Comparison of ENCODE assay signal across 40 cellular contexts in the genomic region with DNA sequence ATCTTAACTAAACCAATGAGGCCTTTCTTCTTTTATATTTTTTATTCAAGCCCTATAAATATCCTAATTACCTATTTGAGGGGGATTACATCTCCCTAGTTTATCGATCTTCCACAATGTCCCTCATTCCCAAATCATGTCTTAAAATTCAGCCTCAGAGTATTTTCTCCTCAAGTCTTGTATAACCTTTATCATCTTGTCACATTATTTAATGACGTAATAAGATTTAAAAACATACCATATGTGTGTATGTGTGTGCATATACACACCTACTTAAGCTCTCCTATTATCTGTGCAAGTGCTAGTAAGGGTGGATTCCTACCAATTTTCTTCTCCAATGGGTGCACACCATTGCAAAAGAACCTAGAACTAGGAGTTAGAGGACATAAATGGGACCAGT.
"Had no signal": no experiment of that assay in that cellular context is flagged by ENCODE, and none has a peak within 500 bp of the region (broad histone marks: within the 10 kb centered on the region; RNA-seq: fewer than 3 reads in every experiment).

No MANE protein-coding gene starts in this region.

- H3K36me3 ChIP-seq: adrenal gland, ascending aorta, brain microvascular endothelial cell, breast epithelium, cardiac muscle cell had no signal

- H3K27ac Mint-ChIP-seq: activated naive CD4-positive, alpha-beta T cell treated with anti-CD3 and anti-CD28 coated beads for 36 hours; activated naive CD4-positive, alpha-beta T cell treated with anti-CD3 and anti-CD28 coated beads, Interleukin-2, amount 10 ng/mL, durations not matched to agents 7 days and 5 days; activated naive CD4-positive, alpha-beta T cell treated with anti-CD3 and anti-CD28 coated beads, Interleukin-2, amount 50 U/mL, for 24 hours; activated naive CD4-positive, alpha-beta T cell treated with anti-CD3 and anti-CD28 coated beads, Interleukin-2, amount 50 U/mL, for 72 hours; activated naive CD8-positive, alpha-beta T cell; activated naive CD8-positive, alpha-beta T cell treated with anti-CD3 and anti-CD28 coated beads for 36 hours; activated naive CD8-positive, alpha-beta T cell treated with anti-CD3 and anti-CD28 coated beads, Interleukin-2, amount 10 ng/mL, durations not matched to agents 7 days and 5 days; activated naive CD8-positive, alpha-beta T cell treated with anti-CD3 and anti-CD28 coated beads, Interleukin-2, amount 50 U/mL, for 24 hours; activated T-cell treated with anti-CD3 and anti-CD28 coated beads, Interleukin-2, amount 50 U/mL, for 24 hours; activated T-cell treated with anti-CD3 and anti-CD28 coated beads, Interleukin-2, amount 50 U/mL, for 72 hours; activated T-helper 1 cell treated with anti-CD3 and anti-CD28 coated beads, Interleukin-12 subunit alpha, Interleukin-12 subunit beta, Interleukin-2, Interleukin-4 antibody, amounts not matched to agents 30 ng/mL and 10 ng/mL and 1 ng/mL, durations not matched to agents 14 hours and 24 hours and 36 hours; activated T-helper 17 cell treated with anti-CD3 and anti-CD28 coated beads, Interleukin-2, amount 50 U/mL, for 72 hours; activated T-helper 2 cell treated with anti-CD3 and anti-CD28 coated beads, Interferon-gamma antibody, Interleukin-2, Interleukin-4, amounts not matched to agents 10 μg/mL and 5 μg/mL and 100 μg/mL, durations not matched to agents 14 hours and 24 hours and 36 hours; brain had no signal

- H3K9me3 Mint-ChIP-seq: activated naive CD4-positive, alpha-beta T cell treated with anti-CD3 and anti-CD28 coated beads for 36 hours; activated naive CD4-positive, alpha-beta T cell treated with anti-CD3 and anti-CD28 coated beads, Interleukin-2, amount 10 ng/mL, durations not matched to agents 7 days and 5 days; activated naive CD8-positive, alpha-beta T cell treated with anti-CD3 and anti-CD28 coated beads, Interleukin-2, amount 10 ng/mL, durations not matched to agents 7 days and 5 days; activated T-helper 1 cell treated with anti-CD3 and anti-CD28 coated beads, Interleukin-12 subunit alpha, Interleukin-12 subunit beta, Interleukin-2, Interleukin-4 antibody, amounts not matched to agents 30 ng/mL and 10 ng/mL and 1 ng/mL, durations not matched to agents 14 hours and 24 hours and 36 hours; activated T-helper 2 cell treated with anti-CD3 and anti-CD28 coated beads, Interferon-gamma antibody, Interleukin-2, Interleukin-4, amounts not matched to agents 10 μg/mL and 5 μg/mL and 100 μg/mL, durations not matched to agents 14 hours and 24 hours and 36 hours had no signal

- H3K4me3 ChIP-seq: adrenal gland, ascending aorta, body of pancreas, breast epithelium, cardiac muscle cell had no signal

- H3K4me3 Mint-ChIP-seq: activated naive CD4-positive, alpha-beta T cell treated with anti-CD3 and anti-CD28 coated beads for 36 hours; activated naive CD4-positive, alpha-beta T cell treated with anti-CD3 and anti-CD28 coated beads, Interleukin-2, amount 10 ng/mL, durations not matched to agents 7 days and 5 days; activated naive CD4-positive, alpha-beta T cell treated with anti-CD3 and anti-CD28 coated beads, Interleukin-2, amount 50 U/mL, for 24 hours; activated naive CD8-positive, alpha-beta T cell; activated naive CD8-positive, alpha-beta T cell treated with anti-CD3 and anti-CD28 coated beads for 36 hours; activated naive CD8-positive, alpha-beta T cell treated with anti-CD3 and anti-CD28 coated beads, Interleukin-2, amount 10 ng/mL, durations not matched to agents 7 days and 5 days; activated naive CD8-positive, alpha-beta T cell treated with anti-CD3 and anti-CD28 coated beads, Interleukin-2, amount 50 U/mL, for 24 hours; activated T-cell treated with anti-CD3 and anti-CD28 coated beads, Interleukin-2, amount 50 U/mL, for 24 hours; activated T-cell treated with anti-CD3 and anti-CD28 coated beads, Interleukin-2, amount 50 U/mL, for 4 hours; activated T-cell treated with anti-CD3 and anti-CD28 coated beads, Interleukin-2, amount 50 U/mL, for 72 hours; activated T-helper 1 cell treated with anti-CD3 and anti-CD28 coated beads, Interleukin-12 subunit alpha, Interleukin-12 subunit beta, Interleukin-2, Interleukin-4 antibody, amounts not matched to agents 30 ng/mL and 10 ng/mL and 1 ng/mL, durations not matched to agents 14 hours and 24 hours and 36 hours; activated T-helper 17 cell treated with anti-CD3 and anti-CD28 coated beads, Interleukin-2, amount 50 U/mL, for 72 hours; brain; central memory CD8-positive, alpha-beta T cell had no signal

- ATAC-seq: activated naive CD4-positive, alpha-beta T cell treated with anti-CD3 and anti-CD28 coated beads, Interleukin-2, amount 50 U/mL, for 72 hours; activated naive CD8-positive, alpha-beta T cell treated with anti-CD3 and anti-CD28 coated beads, Interleukin-2, amount 50 U/mL, for 24 hours; activated T-cell treated with anti-CD3 and anti-CD28 coated beads, Interleukin-2, amount 50 U/mL, for 4 hours; activated T-cell treated with anti-CD3 and anti-CD28 coated beads, Interleukin-2, amount 50 U/mL, for 72 hours; activated T-helper 17 cell treated with anti-CD3 and anti-CD28 coated beads, Interleukin-2, amount 50 U/mL, for 72 hours; body of pancreas had no signal

- H3K9me3 ChIP-seq: adrenal gland, ascending aorta, body of pancreas had no signal

- H3K36me3 Mint-ChIP-seq: activated naive CD4-positive, alpha-beta T cell treated with anti-CD3 and anti-CD28 coated beads, Interleukin-2, amount 10 ng/mL, durations not matched to agents 7 days and 5 days; activated naive CD4-positive, alpha-beta T cell treated with anti-CD3 and anti-CD28 coated beads, Interleukin-2, amount 50 U/mL, for 24 hours; activated naive CD4-positive, alpha-beta T cell treated with anti-CD3 and anti-CD28 coated beads, Interleukin-2, amount 50 U/mL, for 72 hours; activated naive CD8-positive, alpha-beta T cell; activated naive CD8-positive, alpha-beta T cell treated with anti-CD3 and anti-CD28 coated beads for 36 hours; activated naive CD8-positive, alpha-beta T cell treated with anti-CD3 and anti-CD28 coated beads, Interleukin-2, amount 10 ng/mL, durations not matched to agents 7 days and 5 days; brain had no signal

- FAIRE-seq: astrocyte, bronchial epithelial cell had no signal

- H3K27ac ChIP-seq: adrenal gland, ascending aorta, body of pancreas, brain microvascular endothelial cell, breast epithelium, cardiac muscle cell had no signal

- H3K4me1 ChIP-seq: adrenal gland, ascending aorta, body of pancreas, breast epithelium had no signal

- H3K4me1 Mint-ChIP-seq: activated naive CD4-positive, alpha-beta T cell treated with anti-CD3 and anti-CD28 coated beads, Interleukin-2, amount 10 ng/mL, durations not matched to agents 7 days and 5 days; activated naive CD4-positive, alpha-beta T cell treated with anti-CD3 and anti-CD28 coated beads, Interleukin-2, amount 50 U/mL, for 24 hours; activated naive CD8-positive, alpha-beta T cell treated with anti-CD3 and anti-CD28 coated beads for 36 hours; activated naive CD8-positive, alpha-beta T cell treated with anti-CD3 and anti-CD28 coated beads, Interleukin-2, amount 10 ng/mL, durations not matched to agents 7 days and 5 days; activated naive CD8-positive, alpha-beta T cell treated with anti-CD3 and anti-CD28 coated beads, Interleukin-2, amount 50 U/mL, for 24 hours; activated T-helper 17 cell treated with anti-CD3 and anti-CD28 coated beads, Interleukin-2, amount 50 U/mL, for 72 hours; brain; central memory CD8-positive, alpha-beta T cell had no signal

- DNase-seq: activated effector memory CD4-positive, alpha-beta T cell treated with anti-CD3 and anti-CD28 coated beads, Interleukin-2, amount 50 U/mL, for 16 hours; activated effector memory CD4-positive, alpha-beta T cell treated with Interleukin-2 at 50 U/mL for 16 hours; activated gamma-delta T cell; activated gamma-delta T cell treated with Interleukin-2 at 50 U/mL for 16 hours; activated naive CD4-positive, alpha-beta T cell; activated naive CD4-positive, alpha-beta T cell treated with anti-CD3 and anti-CD28 coated beads for 36 hours; activated naive CD4-positive, alpha-beta T cell treated with anti-CD3 and anti-CD28 coated beads, Interleukin-2, amount 10 ng/mL, durations not matched to agents 7 days and 5 days; activated naive CD4-positive, alpha-beta T cell treated with anti-CD3 and anti-CD28 coated beads, Interleukin-2, amount 50 U/mL, for 16 hours; activated naive CD4-positive, alpha-beta T cell treated with Interleukin-2 at 50 U/mL for 16 hours; activated naive CD8-positive, alpha-beta T cell treated with anti-CD3 and anti-CD28 coated beads for 36 hours; activated naive CD8-positive, alpha-beta T cell treated with anti-CD3 and anti-CD28 coated beads, Interleukin-2, amount 10 ng/mL, durations not matched to agents 7 days and 5 days; activated naive CD8-positive, alpha-beta T cell treated with anti-CD3 and anti-CD28 coated beads, Interleukin-2, amount 50 U/mL, for 24 hours; activated T-cell treated with anti-CD3 and anti-CD28 coated beads, Interleukin-2, amount 50 U/mL, for 1 hour; activated T-cell treated with anti-CD3 and anti-CD28 coated beads, Interleukin-2, amount 50 U/mL, for 24 hours; activated T-cell treated with anti-CD3 and anti-CD28 coated beads, Interleukin-2, amount 50 U/mL, for 4 hours; activated T-cell treated with anti-CD3 and anti-CD28 coated beads, Interleukin-2, amount 50 U/mL, for 48 hours; activated T-cell treated with anti-CD3 and anti-CD28 coated beads, Interleukin-2, amount 50 U/mL, for 72 hours; adrenal gland; amniotic stem cell; amygdala; anterior cingulate cortex; aorta; body of pancreas; brain microvascular endothelial cell; caudate nucleus; central memory CD4-positive, alpha-beta T cell; cerebellar nuclear complex had no signal

- H3K27me3 ChIP-seq: adrenal gland, ascending aorta, body of pancreas, brain microvascular endothelial cell, breast epithelium, cardiac muscle cell had no signal

- H3K27me3 Mint-ChIP-seq: activated naive CD4-positive, alpha-beta T cell treated with anti-CD3 and anti-CD28 coated beads, Interleukin-2, amount 10 ng/mL, durations not matched to agents 7 days and 5 days; activated naive CD4-positive, alpha-beta T cell treated with anti-CD3 and anti-CD28 coated beads, Interleukin-2, amount 50 U/mL, for 24 hours; activated naive CD8-positive, alpha-beta T cell; activated naive CD8-positive, alpha-beta T cell treated with anti-CD3 and anti-CD28 coated beads for 36 hours; activated naive CD8-positive, alpha-beta T cell treated with anti-CD3 and anti-CD28 coated beads, Interleukin-2, amount 10 ng/mL, durations not matched to agents 7 days and 5 days; activated naive CD8-positive, alpha-beta T cell treated with anti-CD3 and anti-CD28 coated beads, Interleukin-2, amount 50 U/mL, for 24 hours; activated T-cell treated with anti-CD3 and anti-CD28 coated beads, Interleukin-2, amount 50 U/mL, for 24 hours; activated T-helper 17 cell treated with anti-CD3 and anti-CD28 coated beads, Interleukin-2, amount 50 U/mL, for 72 hours; brain; central memory CD8-positive, alpha-beta T cell had no signal
